ENCODE assay signal across 17 cellular contexts in the genomic region with DNA sequence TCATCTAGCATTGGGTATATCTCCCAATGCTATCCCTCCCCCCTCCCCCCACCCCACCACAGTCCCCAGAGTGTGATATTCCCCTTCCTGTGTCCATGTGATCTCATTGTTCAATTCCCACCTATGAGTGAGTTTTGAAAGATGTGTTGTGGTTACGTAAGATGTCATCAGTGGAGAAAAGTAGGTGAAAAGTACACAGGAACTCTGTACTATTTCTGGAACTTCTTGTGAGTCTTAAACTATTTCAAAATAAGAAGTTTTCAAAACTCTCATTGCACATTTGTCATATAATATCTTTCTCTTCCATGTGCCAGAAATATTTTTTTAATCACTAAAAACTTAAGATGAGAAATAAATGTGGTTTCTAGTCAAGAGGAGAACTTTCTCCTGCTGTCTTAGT. TPM values are rescaled to one million over a fixed set of nuclear protein-coding genes. Genes with fewer than 3 reads are reported as not detected.
DNase-seq lines count a peak whose midpoint lies in the region; ATAC-seq and TF ChIP-seq lines count a peak whose summit lies in the region.
"Not testable (repeated sequence)": the region's sequence is repeated elsewhere in the genome, so short reads cannot be mapped to it uniquely, and the experiment has no call there.
"Had no signal": no experiment of that assay in that cellular context is flagged by ENCODE, and none has a peak within 500 bp of the region (broad histone marks: within the 10 kb centered on the region; RNA-seq: fewer than 3 reads in every experiment).

No MANE protein-coding gene starts in this region.

- H3K4me3 ChIP-seq in BLaER1; Karpas-422 (ENCODE audit: low read length): not testable (repeated sequence)

- not testable (repeated sequence) for H3K36me3 ChIP-seq in BLaER1; Karpas-422 (ENCODE audit: insufficient read depth, low read length)

- POLR2A ChIA-PET in T-cell (lab: Charles Lee), result not testable (repeated sequence)
- POLR2A ChIA-PET in activated CD8-positive, alpha-beta T cell treated with anti-CD3 and anti-CD28 coated beads, Interleukin-2, amount 10 ng/mL, durations not matched to agents 7 days and 5 days (lab: Charles Lee), result interaction anchor here (1.6 kb wide), 1 partner anchor 43 kb away, joined by 3 read pairs; no protein-coding TSS in a partner anchor

- H3K4me1 ChIP-seq in BLaER1 (peaks cover 41% of the 10 kb centered on the region), Karpas-422 (ENCODE audit: low read length) (peaks cover 50% of the 10 kb centered on the region)

- not testable (repeated sequence) for TF ChIP-seq CTCF in chondrocyte (IDR thresholded peaks at IDR 0.05)

- peak in 1 of 4 experiments; percentile 68 for ATAC-seq in T-cell (replicated peaks in 1 of 4)
- ATAC-seq in activated CD8-positive, alpha-beta T cell treated with anti-CD3 and anti-CD28 coated beads, Interleukin-2, amount 10 ng/mL, durations not matched to agents 7 days and 5 days, result not testable (repeated sequence)
- ATAC-seq in sciatic nerve, result peak; percentile 82

- not testable (repeated sequence) for H3K27ac ChIP-seq in BLaER1; Karpas-422 (ENCODE audit: low read length)

- peak overlapping the region; percentile 34; the same call in 1 of the 2 replicates for H2AFZ ChIP-seq in Karpas-422 (ENCODE audit: low read length)

- H3K4me2 ChIP-seq in BLaER1 (peak overlapping the region; percentile 17; the same call in 1 of the 2 replicates), Karpas-422 (ENCODE audit: low read depth, low read length, poor library complexity, severe bottlenecking) (peak overlapping the region; percentile 1)

- intact Hi-C loops in sciatic nerve (cut with DNase I), result not testable (repeated sequence)

- H4K20me1 ChIP-seq in BLaER1; Karpas-422 (ENCODE audit: insufficient read depth, low read depth, low read length): not testable (repeated sequence)

- not testable (repeated sequence) for H3K9me3 Mint-ChIP-seq in T-cell; activated CD8-positive, alpha-beta T cell treated with anti-CD3 and anti-CD28 coated beads, Interleukin-2, amount 10 ng/mL, durations not matched to agents 7 days and 5 days (ENCODE audit: insufficient read depth); activated naive CD8-positive, alpha-beta T cell (ENCODE audit: low read depth); chondrocyte (ENCODE audit: low read depth)

- peaks cover 94% of the 10 kb centered on the region in 3 donors for H3K4me1 Mint-ChIP-seq in T-cell
- peaks cover 93% of the 10 kb centered on the region for H3K4me1 Mint-ChIP-seq in activated CD8-positive, alpha-beta T cell treated with anti-CD3 and anti-CD28 coated beads, Interleukin-2, amount 10 ng/mL, durations not matched to agents 7 days and 5 days (ENCODE audit: low read depth)
- peaks cover 93% of the 10 kb centered on the region for H3K4me1 Mint-ChIP-seq in activated naive CD8-positive, alpha-beta T cell (ENCODE audit: low read depth)
- peaks cover 11% of the 10 kb centered on the region for H3K4me1 Mint-ChIP-seq in chondrocyte (ENCODE audit: low read depth)

- CTCF ChIA-PET in T-cell (lab: Charles Lee), result interaction anchor here in 1 of 2 donors (0.6 kb wide), 1 partner anchor 60 kb away, joined by 3 read pairs; no protein-coding TSS in a partner anchor
- CTCF ChIA-PET in activated CD8-positive, alpha-beta T cell treated with anti-CD3 and anti-CD28 coated beads, Interleukin-2, amount 10 ng/mL, durations not matched to agents 7 days and 5 days (lab: Charles Lee), result interaction anchor here (1.4 kb wide), 1 partner anchor 12 kb away, joined by 3 read pairs; no protein-coding TSS in a partner anchor

- H3K27me3 Mint-ChIP-seq in T-cell; activated CD8-positive, alpha-beta T cell treated with anti-CD3 and anti-CD28 coated beads, Interleukin-2, amount 10 ng/mL, durations not matched to agents 7 days and 5 days (ENCODE audit: low read depth); activated naive CD8-positive, alpha-beta T cell; chondrocyte (ENCODE audit: low read depth): not testable (repeated sequence)

- H3K4me3 Mint-ChIP-seq in T-cell, result peak overlapping the region in 2 of 3 donors; percentile 14 to 38
- peak overlapping the region; percentile 45 for H3K4me3 Mint-ChIP-seq in activated CD8-positive, alpha-beta T cell treated with anti-CD3 and anti-CD28 coated beads, Interleukin-2, amount 10 ng/mL, durations not matched to agents 7 days and 5 days
- H3K4me3 Mint-ChIP-seq in activated naive CD8-positive, alpha-beta T cell, result peak overlapping the region; percentile 48
- H3K4me3 Mint-ChIP-seq in chondrocyte (ENCODE audit: unreplicated experiment), result not testable (repeated sequence)

- H3K36me3 Mint-ChIP-seq in T-cell, result peaks cover 88% of the 10 kb centered on the region
- H3K36me3 Mint-ChIP-seq in activated CD8-positive, alpha-beta T cell treated with anti-CD3 and anti-CD28 coated beads, Interleukin-2, amount 10 ng/mL, durations not matched to agents 7 days and 5 days (ENCODE audit: low read depth), result peaks cover 95% of the 10 kb centered on the region
- H3K36me3 Mint-ChIP-seq in activated naive CD8-positive, alpha-beta T cell, result peaks cover 65% of the 10 kb centered on the region
- H3K36me3 Mint-ChIP-seq in chondrocyte (ENCODE audit: low read depth), result not testable (repeated sequence)

- H3K9ac ChIP-seq in BLaER1; Karpas-422 (ENCODE audit: low read length): not testable (repeated sequence)

- H3K9me3 ChIP-seq in BLaER1, result peaks cover 30% of the 10 kb centered on the region
- H3K9me3 ChIP-seq in Karpas-422 (ENCODE audit: low read length), result not testable (repeated sequence)

- not testable (repeated sequence) for H3K79me2 ChIP-seq in Karpas-422 (ENCODE audit: low read length)

- not testable (repeated sequence) for H3K9me2 ChIP-seq in Karpas-422 (replicated peaks; ENCODE audit: insufficient read depth, low read length)

- H3K27me3 ChIP-seq in BLaER1; Karpas-422 (ENCODE audit: low read length): not testable (repeated sequence)

- not testable (repeated sequence) for DNase-seq in Karpas-422; T-cell; activated CD8-positive, alpha-beta T cell treated with anti-CD3 and anti-CD28 coated beads, Interleukin-2, amount 10 ng/mL, durations not matched to agents 7 days and 5 days; chondrocyte (ENCODE audit: low spot score); sciatic nerve (ENCODE audit: low spot score)
- DNase-seq in iris pigment epithelial cell (ENCODE audit: low read depth), result peak; percentile 7

- H3K27ac Mint-ChIP-seq in T-cell, result peak overlapping the region; percentile 94 to 95
- peak overlapping the region; percentile 81 for H3K27ac Mint-ChIP-seq in activated CD8-positive, alpha-beta T cell treated with anti-CD3 and anti-CD28 coated beads, Interleukin-2, amount 10 ng/mL, durations not matched to agents 7 days and 5 days
- peak overlapping the region; percentile 98 for H3K27ac Mint-ChIP-seq in activated naive CD8-positive, alpha-beta T cell
- H3K27ac Mint-ChIP-seq in chondrocyte (ENCODE audit: unreplicated experiment), result peak overlapping the region; percentile 62

RNA-seq across cellular contexts. Expression of gene ITK, which starts 30.0 kb away (rescaled TPM):
- 0.25 and 1.3 TPM in 2 replicates for total RNA-seq in Karpas-422 (2014; rRNA removed; shearing (Covaris generic); ENCODE audit: low replicate concordance)
- total RNA-seq in T-cell (100 to 1,000 TPM; 286 to 466 (median 338) TPM), chondrocyte (not detected in 3 replicates), sciatic nerve (4.8 TPM)
- 100 to 1,000 TPM; 254 to 263 TPM for total RNA-seq in activated CD8-positive, alpha-beta T cell treated with anti-CD3 and anti-CD28 coated beads, Interleukin-2, amount 10 ng/mL, durations not matched to agents 7 days and 5 days
- total RNA-seq: dermis microvascular lymphatic vessel endothelial cell, HepG2, HFFc6 had no signal

RNA-seq across cellular contexts. Expression of gene GARIN3, which starts 44.6 kb away (rescaled TPM):
- total RNA-seq in Karpas-422 (2014; rRNA removed; shearing (Covaris generic); ENCODE audit: low replicate concordance), result not detected in 2 replicates
- total RNA-seq in T-cell, result not detected
- not detected for total RNA-seq in activated CD8-positive, alpha-beta T cell treated with anti-CD3 and anti-CD28 coated beads, Interleukin-2, amount 10 ng/mL, durations not matched to agents 7 days and 5 days
- total RNA-seq in chondrocyte, result not detected in 3 replicates
- total RNA-seq in sciatic nerve, result not detected
- total RNA-seq: A172, dermis microvascular lymphatic vessel endothelial cell, esophagus squamous epithelium, HepG2, HFFc6, left cardiac atrium, Right ventricle myocardium superior, thyroid gland, vagina had no signal

RNA-seq across cellular contexts. Expression of gene CYFIP2, which starts 55.3 kb away (rescaled TPM):
- 355 and 517 TPM in 2 replicates for total RNA-seq in Karpas-422 (2014; rRNA removed; shearing (Covaris generic); ENCODE audit: low replicate concordance)
- 100 to 1,000 TPM; 362 to 497 (median 398) TPM for total RNA-seq in T-cell
- 100 to 1,000 TPM; 512 to 516 TPM for total RNA-seq in activated CD8-positive, alpha-beta T cell treated with anti-CD3 and anti-CD28 coated beads, Interleukin-2, amount 10 ng/mL, durations not matched to agents 7 days and 5 days
- total RNA-seq in chondrocyte, result 15.7 to 39.6 TPM (median 37.4 TPM) in 3 replicates
- total RNA-seq in sciatic nerve, result 23.6 TPM

Comparison
In these comparisons a context has a peak if more than half of its experiments do, and no peak if none do; other contexts are left out.
1. RNA of gene ITK, which starts 30.0 kb away (total RNA-seq): 286 to 466 TPM in T-cell and 254 to 263 TPM in activated CD8-positive, alpha-beta T cell treated with anti-CD3 and anti-CD28 coated beads, Interleukin-2, amount 10 ng/mL, durations not matched to agents 7 days and 5 days; 4.8 TPM in sciatic nerve (single experiment), 0.25 to 1.3 TPM in Karpas-422 and not detected in chondrocyte; every median in the first group is over 10 times any median in the second.
2. Peak in every context shown above with its lines, with median percentiles within 50 percentile points of each other: H3K27ac Mint-ChIP-seq.